Comparison of ENCODE assay signal across 14 cellular contexts in the genomic region with DNA sequence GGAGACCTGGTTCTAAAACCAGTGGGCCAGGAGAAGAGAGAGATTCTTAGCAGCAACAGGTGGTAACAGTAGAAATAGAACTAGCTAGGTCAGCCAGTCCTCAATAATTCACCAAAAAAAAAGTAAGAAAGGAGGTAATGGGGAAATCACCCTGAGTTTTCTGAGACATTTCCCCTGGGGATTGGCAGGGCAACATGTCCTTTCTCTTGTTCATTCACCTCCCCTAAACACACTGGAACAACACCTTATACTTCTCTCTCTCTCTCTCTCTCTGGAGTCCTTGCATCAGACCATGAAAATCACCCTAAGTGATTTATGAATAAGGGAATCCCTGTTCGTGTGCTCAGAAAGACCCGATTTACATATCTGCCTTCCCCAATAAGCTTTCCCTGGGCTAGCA.
DNase-seq lines count a peak whose midpoint lies in the region; ATAC-seq and TF ChIP-seq lines count a peak whose summit lies in the region.
"Had no signal": no experiment of that assay in that cellular context is flagged by ENCODE, and none has a peak within 500 bp of the region (broad histone marks: within the 10 kb centered on the region; RNA-seq: fewer than 3 reads in every experiment).

No MANE protein-coding gene starts in this region.

- peaks cover 93% of the 10 kb centered on the region for H3K36me3 Mint-ChIP-seq in CD4-positive, alpha-beta T cell (ENCODE audit: low read depth)
- peaks cover 81% of the 10 kb centered on the region for H3K36me3 Mint-ChIP-seq in T-cell

- no peak for ATAC-seq in CD4-positive, alpha-beta T cell (ENCODE audit: poor library complexity)
- ATAC-seq in GM18868 (IDR thresholded peaks at IDR 0.05; ENCODE audit: unreplicated experiment) (peak; percentile 81), HG02798 (IDR thresholded peaks at IDR 0.05; ENCODE audit: poor library complexity, unreplicated experiment) (peak; percentile 60), T-cell (replicated peaks in 1 of 4) (no peak)

- H3K27me3 Mint-ChIP-seq in CD4-positive, alpha-beta T cell: no peaks in the 10 kb centered on the region
- H3K27me3 Mint-ChIP-seq in T-cell: no peaks in the 10 kb centered on the region

- intact Hi-C loops in CD4-positive, alpha-beta T cell (cut with DNase I, micrococcal nuclease): loop anchor here in 1 of 2 experiments (5.0 kb wide), 1 partner anchor 39 kb away; no protein-coding TSS in a partner anchor
- intact Hi-C loops in ascending aorta (cut with DNase I): no loop called here

- H3K27me3 ChIP-seq in CD4-positive, alpha-beta T cell (ENCODE audit: control insufficient read depth, insufficient read depth, low read length): no peaks in the 10 kb centered on the region
- H3K27me3 ChIP-seq in ascending aorta: no peaks in the 10 kb centered on the region

- peaks cover 0 to 5% of the 10 kb centered on the region in 2 donors for H3K4me1 ChIP-seq in ascending aorta

- TF ChIP-seq CTCF in CD4-positive, alpha-beta T cell (IDR thresholded peaks at IDR 0.05): no peak
- TF ChIP-seq CTCF in ascending aorta (IDR thresholded peaks at IDR 0.05): no peak

- POLR2A ChIA-PET in CD4-positive, alpha-beta T cell (lab: Charles Lee): interaction anchor here (0.6 to 1.0 kb wide), 3 partner anchors 11 to 432 kb away, joined by 3 to 5 read pairs (median 4); no protein-coding TSS in a partner anchor
- POLR2A ChIA-PET in T-cell (lab: Charles Lee): interaction anchor here (0.5 to 0.7 kb wide), 3 partner anchors 16 to 130 kb away, joined by 3 to 6 read pairs (median 4); no protein-coding TSS in a partner anchor

- H3K4me3 Mint-ChIP-seq in CD4-positive, alpha-beta T cell: peak overlapping the region; percentile 0
- H3K4me3 Mint-ChIP-seq in T-cell: peak overlapping the region in 2 of 3 donors; percentile 14 to 61

- peaks cover 67% of the 10 kb centered on the region for H3K4me1 Mint-ChIP-seq in CD4-positive, alpha-beta T cell (ENCODE audit: low read depth)
- H3K4me1 Mint-ChIP-seq in T-cell: peaks cover 58 to 72% (median 65%) of the 10 kb centered on the region in 3 donors

- H3K4me3 ChIP-seq in ascending aorta: no peak overlapping the region

- CTCF ChIA-PET in CD4-positive, alpha-beta T cell (lab: Charles Lee): interaction anchor here (0.6 kb wide), 1 partner anchor 158 kb away, joined by 3 read pairs; no protein-coding TSS in a partner anchor
- CTCF ChIA-PET in T-cell (lab: Charles Lee): interaction anchor here (0.6 to 1.2 kb wide), 2 partner anchors 30 to 191 kb away, joined by 3 to 6 read pairs; no protein-coding TSS in a partner anchor

- no peaks in the 10 kb centered on the region for H3K9me3 ChIP-seq in CD4-positive, alpha-beta T cell (ENCODE audit: control insufficient read depth, low read length)
- no peaks in the 10 kb centered on the region for H3K9me3 ChIP-seq in ascending aorta

- peaks cover 10 to 44% of the 10 kb centered on the region in 2 donors for H3K36me3 ChIP-seq in ascending aorta

- H3K9me3 Mint-ChIP-seq in CD4-positive, alpha-beta T cell: no peaks in the 10 kb centered on the region
- H3K9me3 Mint-ChIP-seq in T-cell: no peaks in the 10 kb centered on the region
- H3K9me3 Mint-ChIP-seq: activated naive CD4-positive, alpha-beta T cell treated with anti-CD3 and anti-CD28 coated beads, Interleukin-2, amount 50 U/mL, for 72 hours had no signal

- H3K27ac ChIP-seq in CD4-positive, alpha-beta T cell (ENCODE audit: low read depth, low read length): no peak overlapping the region
- H3K27ac ChIP-seq in ascending aorta: no peak overlapping the region

- DNase-seq in CD4-positive, alpha-beta T cell: no peak
- DNase-seq in T-cell (no peak), DMS53 treated with DMSO at 0.1 percent for 48 hours (lab: John Stamatoyannopoulos, UW; ENCODE audit: unreplicated experiment) (no peak), NCI-H345 (lab: John Stamatoyannopoulos, UW) (no peak), ascending aorta (ENCODE audit: low spot score in 2 of 2) (no peak), NCI-H2227 (lab: John Stamatoyannopoulos, UW; ENCODE audit: unreplicated experiment) (no peak)
- DNase-seq: Calu3, KG1, NCI-H748 treated with DMSO at 0.1 percent for 48 hours, retina, T1000 had no signal

- peak overlapping the region; percentile 67 for H3K27ac Mint-ChIP-seq in CD4-positive, alpha-beta T cell
- H3K27ac Mint-ChIP-seq in T-cell: peak overlapping the region; percentile 89 to 99

Comparison
In these comparisons a context has a peak if more than half of its experiments do, and no peak if none do; other contexts are left out.
1. ATAC-seq: peak in GM18868 (single experiment) and HG02798 (single experiment); none in CD4-positive, alpha-beta T cell (single experiment) and T-cell (0 of 4).